In genomic region chr9:71806916-71807315, GRCh38 we compare ENCODE assay signal across 1 cellular context.
A peak's percentile ranks its signal among the peaks of the same experiment; 100 is the strongest.
TF ChIP-seq lines count a peak whose summit lies in the region.

No MANE protein-coding gene starts in this region.

TF ChIP-seq in K562, 482 proteins besides CTCF, POLR2A, EP300 and RAD21 (continued from another document):
- TF ChIP-seq ARID4B (CRISPR knock-in tag; IDR thresholded peaks at IDR 0.05): no peak
- no peak for TF ChIP-seq ZBTB34 (CRISPR knock-in tag; IDR thresholded peaks at IDR 0.05)
- no peak for TF ChIP-seq CAMTA2 (CRISPR knock-in tag; conservative IDR thresholded peaks at IDR 0.05)
- TF ChIP-seq HSF4 (CRISPR knock-in tag; IDR thresholded peaks at IDR 0.05; ENCODE audit: borderline replicate concordance): no peak
- TF ChIP-seq SMC3 (conservative IDR thresholded peaks at IDR 0.05; ENCODE audit: insufficient read depth, low read depth, low read length): peak; percentile 69
- TF ChIP-seq GABPB1 (CRISPR knock-in tag; IDR thresholded peaks at IDR 0.05): no peak
- peak; percentile 31 for TF ChIP-seq DEAF1 (CRISPR knock-in tag; IDR thresholded peaks at IDR 0.05)
- no peak for TF ChIP-seq TCF15 (CRISPR knock-in tag; IDR thresholded peaks at IDR 0.05)
- no peak for TF ChIP-seq PTBP1 (IDR thresholded peaks at IDR 0.05; ENCODE audit: low read depth, low read length)
- no peak for TF ChIP-seq ZNF511 (CRISPR knock-in tag; IDR thresholded peaks at IDR 0.05)
- no peak for TF ChIP-seq GABPA (tag; conservative IDR thresholded peaks at IDR 0.05; ENCODE audit: low read depth)
- no peak for TF ChIP-seq MAFK (IDR thresholded peaks at IDR 0.05; ENCODE audit: low read length)
- peak; percentile 52; the same call in 1 of the 2 replicates for TF ChIP-seq STAG1 (CRISPR knock-in tag; IDR thresholded peaks at IDR 0.05; ENCODE audit: borderline replicate concordance)
- 0 out of 2 replicates have a peak, but pooled peaks have one; percentile 39 for TF ChIP-seq ELF2 (CRISPR knock-in tag; IDR thresholded peaks at IDR 0.05)
- no peak for TF ChIP-seq BCLAF1 (IDR thresholded peaks at IDR 0.05; ENCODE audit: borderline replicate concordance in 1 of 2, control insufficient read depth in 1 of 2, low read depth in 2 of 2, low read length in 1 of 2)
- TF ChIP-seq HNRNPK (IDR thresholded peaks at IDR 0.05; ENCODE audit: low read depth, low read length, poor library complexity, severe bottlenecking): no peak
- no peak for TF ChIP-seq ZBTB1 (CRISPR knock-in tag; IDR thresholded peaks at IDR 0.05; ENCODE audit: borderline replicate concordance, low read depth)
